Comparison of ENCODE assay signal across 8 cellular contexts in the genomic region with DNA sequence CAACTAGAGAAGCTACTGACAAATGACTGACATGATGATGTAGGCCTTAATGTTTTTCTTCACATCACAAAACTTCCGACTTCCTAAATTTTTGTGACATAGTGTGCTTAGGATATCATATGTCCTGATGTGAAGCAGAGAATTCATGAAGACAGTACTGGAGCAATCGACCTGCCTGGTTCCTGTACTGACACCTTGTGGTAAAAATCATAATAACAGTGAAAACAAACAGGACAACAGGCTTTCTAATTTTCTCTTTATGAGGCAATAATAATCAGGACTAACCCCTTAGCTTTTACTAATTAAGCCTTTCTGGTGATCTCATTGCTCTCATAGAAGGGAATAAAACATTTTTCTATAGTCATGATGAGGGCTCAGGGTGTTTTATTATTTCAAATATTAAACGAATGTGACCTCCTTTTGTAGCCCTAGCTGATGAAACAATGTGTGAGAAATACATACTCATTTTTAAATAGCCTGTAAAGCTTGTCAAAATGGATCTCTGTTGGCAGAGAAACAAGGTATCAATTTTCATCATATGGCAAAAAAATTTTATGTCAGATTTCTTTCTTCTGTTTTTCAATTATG.
A peak's percentile ranks its signal among the peaks of the same experiment; 100 is the strongest.
DNase-seq lines count a peak whose midpoint lies in the region; ATAC-seq and TF ChIP-seq lines count a peak whose summit lies in the region.

No MANE protein-coding gene starts in this region.

- no peak overlapping the region for H3K9ac ChIP-seq in Karpas-422 (ENCODE audit: low read length)

- H3K9me3 ChIP-seq in left ventricle myocardium inferior (replicated peaks) (no peaks in the 10 kb centered on the region), Karpas-422 (ENCODE audit: low read length) (no peaks in the 10 kb centered on the region)

- H3K36me3 Mint-ChIP-seq in mesothelial cell of epicardium, result peaks cover 1% of the 10 kb centered on the region

- H3K27ac ChIP-seq in left ventricle myocardium inferior (replicated peaks), result no peak overlapping the region
- H3K27ac ChIP-seq in Karpas-422 (ENCODE audit: low read length), result no peak overlapping the region

- H3K4me1 ChIP-seq in left ventricle myocardium inferior, result no peaks in the 10 kb centered on the region
- no peaks in the 10 kb centered on the region for H3K4me1 ChIP-seq in Karpas-422 (ENCODE audit: low read length)

- TF ChIP-seq CTCF in left ventricle myocardium inferior (IDR thresholded peaks at IDR 0.05; ENCODE audit: borderline replicate concordance) (peak; percentile 55), astrocyte of the spinal cord (IDR thresholded peaks at IDR 0.05; ENCODE audit: low read depth, low read length) (peak; percentile 38), mesothelial cell of epicardium (IDR thresholded peaks at IDR 0.05; ENCODE audit: unreplicated experiment) (peak; percentile 28)

- H3K27me3 ChIP-seq in left ventricle myocardium inferior (ENCODE audit: low read depth) (no peaks in the 10 kb centered on the region), Karpas-422 (ENCODE audit: low read length) (no peaks in the 10 kb centered on the region)

- intact Hi-C loops in left ventricle myocardium inferior (cut with micrococcal nuclease), result no loop called here
- intact Hi-C loops in left ventricle myocardium superior (cut with micrococcal nuclease), result no loop called here

- H4K20me1 ChIP-seq in Karpas-422 (ENCODE audit: insufficient read depth, low read depth, low read length), result no peaks in the 10 kb centered on the region

- H3K4me1 Mint-ChIP-seq in mesothelial cell of epicardium, result no peaks in the 10 kb centered on the region

- no peaks in the 10 kb centered on the region for H3K9me2 ChIP-seq in Karpas-422 (replicated peaks; ENCODE audit: insufficient read depth, low read length)

- no peak overlapping the region for H3K4me3 ChIP-seq in left ventricle myocardium inferior
- no peak overlapping the region for H3K4me3 ChIP-seq in Karpas-422 (ENCODE audit: low read length)
- no peak overlapping the region for H3K4me3 ChIP-seq in astrocyte of the spinal cord (ENCODE audit: low read depth, low read length)

- DNase-seq in left ventricle myocardium inferior (no peak), left ventricle myocardium superior (no peak), Karpas-422 (peak; percentile 67), astrocyte of the spinal cord (ENCODE audit: low read depth, low spot score) (peak; percentile 3), mesothelial cell of epicardium (ENCODE audit: low spot score in 2 of 2, unreplicated experiment in 2 of 2) (no peak), anterior cingulate cortex (lab: John Stamatoyannopoulos, UW) (no peak), NCI-H1048 (lab: John Stamatoyannopoulos, UW) (no peak), cerebellum (ENCODE audit: low spot score) (no peak)

- no peak overlapping the region for H2AFZ ChIP-seq in Karpas-422 (ENCODE audit: low read length)

- no peak overlapping the region for H3K4me3 Mint-ChIP-seq in mesothelial cell of epicardium

- ATAC-seq in left ventricle myocardium superior, result no peak

- no peaks in the 10 kb centered on the region for H3K79me2 ChIP-seq in Karpas-422 (ENCODE audit: low read length)

- in situ Hi-C loops in astrocyte of the spinal cord (cut with HindIII; ENCODE audit: low sequenced_read_pairs), result no loop called here

- peaks cover 47% of the 10 kb centered on the region for H3K9me3 Mint-ChIP-seq in mesothelial cell of epicardium

- H3K27ac Mint-ChIP-seq in mesothelial cell of epicardium, result no peak overlapping the region

- H3K27me3 Mint-ChIP-seq in mesothelial cell of epicardium (ENCODE audit: low read depth), result no peaks in the 10 kb centered on the region

- H3K4me2 ChIP-seq in Karpas-422 (ENCODE audit: low read depth, low read length, poor library complexity, severe bottlenecking), result no peak overlapping the region

- no peaks in the 10 kb centered on the region for H3K36me3 ChIP-seq in left ventricle myocardium inferior
- no peaks in the 10 kb centered on the region for H3K36me3 ChIP-seq in Karpas-422 (ENCODE audit: insufficient read depth, low read length)

Comparison
In these comparisons a context has a peak if more than half of its experiments do, and no peak if none do; other contexts are left out.
1. DNase-seq: peak in Karpas-422 (single experiment) and astrocyte of the spinal cord (single experiment); none in left ventricle myocardium inferior (single experiment), left ventricle myocardium superior (single experiment), mesothelial cell of epicardium (0 of 2), anterior cingulate cortex (0 of 58), NCI-H1048 (single experiment) and cerebellum (single experiment).
2. Peak in every context shown above with its lines, with median percentiles within 50 percentile points of each other: CTCF ChIP-seq.